In the genomic region with DNA sequence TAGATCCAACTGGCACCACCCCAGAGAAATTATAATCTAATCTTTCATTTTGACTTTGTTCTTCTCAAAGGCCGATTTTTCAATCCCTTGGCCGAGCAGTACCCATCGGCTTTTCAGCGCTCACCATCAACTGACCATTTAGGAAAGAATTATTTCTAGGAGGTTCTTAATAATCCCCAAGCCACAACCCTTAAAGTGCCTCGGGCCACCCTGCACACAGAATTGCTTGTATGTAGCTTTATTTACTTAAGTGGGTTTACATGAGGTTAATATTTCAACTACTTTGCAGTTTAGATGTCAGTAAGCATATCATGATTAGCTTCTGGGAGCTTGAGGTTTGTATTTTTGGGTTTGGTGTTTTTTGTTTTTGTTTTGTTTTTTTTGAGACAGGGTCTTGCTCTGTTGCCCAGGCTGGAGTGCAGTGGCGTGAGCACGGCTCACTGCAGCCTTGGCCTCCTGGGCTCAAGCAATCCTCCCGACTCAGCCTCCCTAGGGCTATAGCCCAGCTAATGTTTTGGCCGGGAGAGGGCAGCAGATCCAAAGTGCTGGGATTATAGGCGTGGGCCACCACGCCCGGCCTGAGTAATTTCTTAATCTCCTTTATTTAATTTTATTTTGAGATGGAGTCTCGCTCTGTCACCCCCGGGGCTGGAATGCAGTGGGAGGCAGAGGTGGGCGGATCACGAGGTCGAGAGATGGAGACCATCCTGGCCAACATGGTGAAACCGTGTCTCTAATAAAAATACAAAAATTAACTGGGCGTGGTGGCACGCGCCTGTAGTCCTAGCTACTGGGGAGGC, we compare ENCODE assay signal across 8 cellular contexts.
DNase-seq lines count a peak whose midpoint lies in the region; ATAC-seq and TF ChIP-seq lines count a peak whose summit lies in the region.

No MANE protein-coding gene starts in this region.

- H3K36me3 ChIP-seq in duodenal mucosa (ENCODE audit: control insufficient read depth in 1 of 2, insufficient read depth in 2 of 2, low read length in 2 of 2) = peaks cover 9 to 23% of the 10 kb centered on the region in 2 donors

- no peaks in the 10 kb centered on the region for H3K9me3 Mint-ChIP-seq in nephron progenitor cell

- H3K4me1 ChIP-seq in duodenal mucosa (ENCODE audit: control insufficient read depth in 1 of 2, insufficient read depth in 2 of 2, low read length in 2 of 2) = peaks cover 7 to 9% of the 10 kb centered on the region in 2 donors

- H3K36me3 Mint-ChIP-seq in nephron progenitor cell (ENCODE audit: low read depth) = peaks cover 24% of the 10 kb centered on the region

- H3K9me3 ChIP-seq in duodenal mucosa (ENCODE audit: control insufficient read depth in 1 of 2, low read length in 2 of 2) = no peaks in the 10 kb centered on the region

- no peaks in the 10 kb centered on the region for H3K27me3 Mint-ChIP-seq in nephron progenitor cell (ENCODE audit: low read depth, poor library complexity)

- TF ChIP-seq CTCF in GM12865 (IDR thresholded peaks at IDR 0.05; ENCODE audit: insufficient read depth, low read depth, low read length, missing control alignments) (no peak), nephron progenitor cell (IDR thresholded peaks at IDR 0.05) (no peak)

- H3K4me1 Mint-ChIP-seq in nephron progenitor cell = peaks cover 40% of the 10 kb centered on the region

- no peaks in the 10 kb centered on the region for H3K27me3 ChIP-seq in duodenal mucosa (ENCODE audit: control insufficient read depth in 1 of 2, insufficient read depth in 2 of 2, low read length in 2 of 2)

- H3K4me3 Mint-ChIP-seq in nephron progenitor cell = peak overlapping the region; percentile 81

- peak overlapping the region; percentile 54 for H3K27ac Mint-ChIP-seq in nephron progenitor cell

- no peak for DNase-seq in GM12865 (ENCODE audit: low read depth)
- DNase-seq in NCI-H69 (lab: John Stamatoyannopoulos, UW) = peak; percentile 56
- DNase-seq in nephron progenitor cell = no peak
- no peak for DNase-seq in NCI-H345 treated with DMSO at 0.1 percent for 48 hours (lab: John Stamatoyannopoulos, UW; ENCODE audit: unreplicated experiment)
- DNase-seq in globus pallidus (ENCODE audit: low spot score) = no peak

- peak overlapping the region; percentile 63 for H3K27ac ChIP-seq in duodenal mucosa (ENCODE audit: low read depth, low read length)

- H3K4me3 ChIP-seq in GM12865 (ENCODE audit: low read depth, low read length) (peak overlapping the region; percentile 75), duodenal mucosa (ENCODE audit: low read depth in 1 of 2, low read length in 2 of 2) (peak overlapping the region; percentile 66 to 83)

- peak overlapping the region; percentile 74 to 76 for H3K9ac ChIP-seq in duodenal mucosa (ENCODE audit: low read depth in 1 of 2, low read length in 2 of 2)

- ATAC-seq in HG02884 (IDR thresholded peaks at IDR 0.05; ENCODE audit: unreplicated experiment) (no peak), HG03442 (IDR thresholded peaks at IDR 0.05; ENCODE audit: unreplicated experiment) (no peak)
